Comparison of ENCODE assay signal across 8 cellular contexts in the genomic region with DNA sequence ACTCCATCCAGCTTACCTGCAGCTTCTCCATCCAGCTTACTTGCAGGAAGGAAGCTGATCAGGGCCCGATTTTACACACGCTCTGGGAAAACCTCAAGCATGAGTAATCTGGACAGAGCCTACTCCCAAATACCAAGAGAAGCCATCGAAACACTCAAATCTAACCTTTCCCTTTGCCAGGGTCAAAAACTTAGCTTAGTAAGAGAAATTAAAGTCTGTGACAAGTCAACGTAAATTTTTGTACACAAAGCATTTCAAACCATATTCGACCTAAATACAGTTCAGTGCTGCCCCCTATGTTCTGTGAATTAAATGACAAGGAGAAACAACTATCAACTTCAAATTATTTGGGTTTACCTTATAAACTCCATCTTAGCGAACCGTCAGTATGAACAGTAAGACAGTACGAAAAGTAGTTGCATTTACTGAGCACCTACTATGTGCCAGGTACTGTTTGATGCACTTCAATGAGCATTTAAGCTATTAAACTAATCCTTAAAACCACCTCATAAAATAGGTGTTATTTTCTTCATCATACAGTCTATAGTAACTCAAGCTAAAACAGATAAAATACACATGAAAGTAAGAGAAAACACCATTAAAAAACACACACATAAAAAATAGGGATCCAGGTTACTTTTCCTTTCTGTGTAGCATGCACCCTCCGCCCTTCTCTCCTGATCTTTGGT. TPM values are rescaled to one million over a fixed set of nuclear protein-coding genes. Genes with fewer than 3 reads are reported as not detected.
A peak's percentile ranks its signal among the peaks of the same experiment; 100 is the strongest.
DNase-seq lines count a peak whose midpoint lies in the region; ATAC-seq lines count a peak whose summit lies in the region.

No MANE protein-coding gene starts in this region.

- peak overlapping the region; percentile 4 for H3K27ac Mint-ChIP-seq in activated T-helper 17 cell treated with anti-CD3 and anti-CD28 coated beads, Interleukin-2, amount 50 U/mL, for 72 hours

- peaks cover 7% of the 10 kb centered on the region for H3K4me1 Mint-ChIP-seq in activated T-helper 17 cell treated with anti-CD3 and anti-CD28 coated beads, Interleukin-2, amount 50 U/mL, for 72 hours

- H3K27me3 Mint-ChIP-seq in activated T-helper 17 cell treated with anti-CD3 and anti-CD28 coated beads, Interleukin-2, amount 50 U/mL, for 72 hours, result no peaks in the 10 kb centered on the region

- no peaks in the 10 kb centered on the region for H3K9me3 Mint-ChIP-seq in activated T-helper 17 cell treated with anti-CD3 and anti-CD28 coated beads, Interleukin-2, amount 50 U/mL, for 72 hours

- no peak overlapping the region for H3K4me3 Mint-ChIP-seq in activated T-helper 17 cell treated with anti-CD3 and anti-CD28 coated beads, Interleukin-2, amount 50 U/mL, for 72 hours

- no peak for ATAC-seq in activated T-helper 17 cell treated with anti-CD3 and anti-CD28 coated beads, Interleukin-2, amount 50 U/mL, for 72 hours (replicated peaks)
- no peak for ATAC-seq in GM21381 (IDR thresholded peaks at IDR 0.05; ENCODE audit: unreplicated experiment)
- no peak for ATAC-seq in GM21717 (IDR thresholded peaks at IDR 0.05; ENCODE audit: unreplicated experiment)

- peak; percentile 14 to 21 for DNase-seq in AML-193 (lab: John Stamatoyannopoulos, UW)
- DNase-seq in HT-29 (ENCODE audit: low spot score), result peak; percentile 38
- DNase-seq in iris pigment epithelial cell (ENCODE audit: low read depth), result peak; percentile 69
- DNase-seq in UCSD-AML1 (lab: John Stamatoyannopoulos, UW; ENCODE audit: unreplicated experiment), result no peak
- DNase-seq in amygdala (lab: John Stamatoyannopoulos, UW), result no peak

- peaks cover 82% of the 10 kb centered on the region for H3K36me3 Mint-ChIP-seq in activated T-helper 17 cell treated with anti-CD3 and anti-CD28 coated beads, Interleukin-2, amount 50 U/mL, for 72 hours (ENCODE audit: low read depth)

RNA-seq across cellular contexts. Expression of gene ARFGAP3, which starts 36.9 kb away (rescaled TPM):
- total RNA-seq in HT-29 (2014; rRNA removed; shearing (Covaris generic)), result 6.8 and 7.7 TPM in 2 replicates
- 10 to 100 TPM; 32.0 to 32.8 TPM for total RNA-seq in activated T-helper 17 cell treated with anti-CD3 and anti-CD28 coated beads, Interleukin-2, amount 50 U/mL, for 72 hours

Comparison
In these comparisons a context has a peak if more than half of its experiments do, and no peak if none do; other contexts are left out.
1. DNase-seq: peak in AML-193 (2 of 2), HT-29 (single experiment) and iris pigment epithelial cell (single experiment); none in UCSD-AML1 (single experiment) and amygdala (0 of 56).